In genomic region chr2:54866868-54867267, GRCh38 we compare ENCODE assay signal across 11 cellular contexts.
DNase-seq lines count a peak whose midpoint lies in the region; ATAC-seq and TF ChIP-seq lines count a peak whose summit lies in the region.
"Had no signal": no experiment of that assay in that cellular context is flagged by ENCODE, and none has a peak within 500 bp of the region (broad histone marks: within the 10 kb centered on the region; RNA-seq: fewer than 3 reads in every experiment).

No MANE protein-coding gene starts in this region.

- H3K4me1 Mint-ChIP-seq in activated CD8-positive, alpha-beta T cell treated with anti-CD3 and anti-CD28 coated beads for 36 hours (ENCODE audit: low read depth) = peaks cover 10% of the 10 kb centered on the region
- H3K4me1 Mint-ChIP-seq in activated CD4-positive, alpha-beta memory T cell treated with anti-CD3 and anti-CD28 coated beads, Interleukin-2, amount 10 ng/mL, durations not matched to agents 7 days and 5 days = peaks cover 3% of the 10 kb centered on the region

- TF ChIP-seq CTCF in activated CD8-positive, alpha-beta T cell treated with anti-CD3 and anti-CD28 coated beads for 36 hours (IDR thresholded peaks at IDR 0.05) = no peak

- intact Hi-C loops in activated CD8-positive, alpha-beta T cell treated with anti-CD3 and anti-CD28 coated beads for 36 hours (cut with micrococcal nuclease) = no loop called here

- peak overlapping the region; percentile 0 for H3K27ac Mint-ChIP-seq in activated CD8-positive, alpha-beta T cell treated with anti-CD3 and anti-CD28 coated beads for 36 hours
- no peak overlapping the region for H3K27ac Mint-ChIP-seq in activated CD4-positive, alpha-beta memory T cell treated with anti-CD3 and anti-CD28 coated beads, Interleukin-2, amount 10 ng/mL, durations not matched to agents 7 days and 5 days

- H3K9me3 Mint-ChIP-seq in activated CD8-positive, alpha-beta T cell treated with anti-CD3 and anti-CD28 coated beads for 36 hours = no peaks in the 10 kb centered on the region
- no peaks in the 10 kb centered on the region for H3K9me3 Mint-ChIP-seq in activated CD4-positive, alpha-beta memory T cell treated with anti-CD3 and anti-CD28 coated beads, Interleukin-2, amount 10 ng/mL, durations not matched to agents 7 days and 5 days

- H3K27me3 Mint-ChIP-seq in activated CD8-positive, alpha-beta T cell treated with anti-CD3 and anti-CD28 coated beads for 36 hours = no peaks in the 10 kb centered on the region
- H3K27me3 Mint-ChIP-seq in activated CD4-positive, alpha-beta memory T cell treated with anti-CD3 and anti-CD28 coated beads, Interleukin-2, amount 10 ng/mL, durations not matched to agents 7 days and 5 days = no peaks in the 10 kb centered on the region

- H3K4me3 Mint-ChIP-seq in activated CD8-positive, alpha-beta T cell treated with anti-CD3 and anti-CD28 coated beads for 36 hours = no peak overlapping the region
- H3K4me3 Mint-ChIP-seq in activated CD4-positive, alpha-beta memory T cell treated with anti-CD3 and anti-CD28 coated beads, Interleukin-2, amount 10 ng/mL, durations not matched to agents 7 days and 5 days = no peak overlapping the region

- POLR2A ChIA-PET in activated CD8-positive, alpha-beta T cell treated with anti-CD3 and anti-CD28 coated beads for 36 hours (lab: Charles Lee) = no interaction called here
- POLR2A ChIA-PET in activated CD4-positive, alpha-beta memory T cell treated with anti-CD3 and anti-CD28 coated beads, Interleukin-2, amount 10 ng/mL, durations not matched to agents 7 days and 5 days (lab: Charles Lee) = no interaction called here

- DNase-seq in activated CD8-positive, alpha-beta T cell treated with anti-CD3 and anti-CD28 coated beads for 36 hours = no peak
- DNase-seq in KG1 (lab: John Stamatoyannopoulos, UW) (no peak), GF-D8 (lab: John Stamatoyannopoulos, UW) (no peak), GOT3 (lab: John Stamatoyannopoulos, UW) (no peak)
- DNase-seq in activated CD4-positive, alpha-beta memory T cell treated with anti-CD3 and anti-CD28 coated beads, Interleukin-2, amount 10 ng/mL, durations not matched to agents 7 days and 5 days = no peak
- DNase-seq: foreskin keratinocyte, NCI-H1092 treated with DMSO at 0.1 percent for 48 hours, T1000 had no signal

- CTCF ChIA-PET in activated CD8-positive, alpha-beta T cell treated with anti-CD3 and anti-CD28 coated beads for 36 hours (lab: Charles Lee) = interaction anchor here (0.6 to 1.1 kb wide), 3 partner anchors 30 to 310 kb away, joined by 3 read pairs; no protein-coding TSS in a partner anchor
- CTCF ChIA-PET in activated CD4-positive, alpha-beta memory T cell treated with anti-CD3 and anti-CD28 coated beads, Interleukin-2, amount 10 ng/mL, durations not matched to agents 7 days and 5 days (lab: Charles Lee) = no interaction called here

- ATAC-seq in GM18870 (IDR thresholded peaks at IDR 0.05; ENCODE audit: unreplicated experiment) (peak; percentile 95), GM21723 (IDR thresholded peaks at IDR 0.05; ENCODE audit: unreplicated experiment) (peak; percentile 95), HG03457 (IDR thresholded peaks at IDR 0.05; ENCODE audit: unreplicated experiment) (peak; percentile 75)
- ATAC-seq in activated CD8-positive, alpha-beta T cell treated with anti-CD3 and anti-CD28 coated beads for 36 hours = peak; percentile 37
- ATAC-seq: foreskin keratinocyte had no signal

- H3K36me3 Mint-ChIP-seq in activated CD8-positive, alpha-beta T cell treated with anti-CD3 and anti-CD28 coated beads for 36 hours (ENCODE audit: low read depth) = no peaks in the 10 kb centered on the region
- H3K36me3 Mint-ChIP-seq in activated CD4-positive, alpha-beta memory T cell treated with anti-CD3 and anti-CD28 coated beads, Interleukin-2, amount 10 ng/mL, durations not matched to agents 7 days and 5 days (ENCODE audit: low read depth) = no peaks in the 10 kb centered on the region

Comparison
In these comparisons a context has a peak if more than half of its experiments do, and no peak if none do; other contexts are left out.
1. ATAC-seq: peak in every context shown above with its lines; median percentile 95 in GM18870; 95 in GM21723; 75 in HG03457; 37 in activated CD8-positive, alpha-beta T cell treated with anti-CD3 and anti-CD28 coated beads for 36 hours.